In the genomic region with DNA sequence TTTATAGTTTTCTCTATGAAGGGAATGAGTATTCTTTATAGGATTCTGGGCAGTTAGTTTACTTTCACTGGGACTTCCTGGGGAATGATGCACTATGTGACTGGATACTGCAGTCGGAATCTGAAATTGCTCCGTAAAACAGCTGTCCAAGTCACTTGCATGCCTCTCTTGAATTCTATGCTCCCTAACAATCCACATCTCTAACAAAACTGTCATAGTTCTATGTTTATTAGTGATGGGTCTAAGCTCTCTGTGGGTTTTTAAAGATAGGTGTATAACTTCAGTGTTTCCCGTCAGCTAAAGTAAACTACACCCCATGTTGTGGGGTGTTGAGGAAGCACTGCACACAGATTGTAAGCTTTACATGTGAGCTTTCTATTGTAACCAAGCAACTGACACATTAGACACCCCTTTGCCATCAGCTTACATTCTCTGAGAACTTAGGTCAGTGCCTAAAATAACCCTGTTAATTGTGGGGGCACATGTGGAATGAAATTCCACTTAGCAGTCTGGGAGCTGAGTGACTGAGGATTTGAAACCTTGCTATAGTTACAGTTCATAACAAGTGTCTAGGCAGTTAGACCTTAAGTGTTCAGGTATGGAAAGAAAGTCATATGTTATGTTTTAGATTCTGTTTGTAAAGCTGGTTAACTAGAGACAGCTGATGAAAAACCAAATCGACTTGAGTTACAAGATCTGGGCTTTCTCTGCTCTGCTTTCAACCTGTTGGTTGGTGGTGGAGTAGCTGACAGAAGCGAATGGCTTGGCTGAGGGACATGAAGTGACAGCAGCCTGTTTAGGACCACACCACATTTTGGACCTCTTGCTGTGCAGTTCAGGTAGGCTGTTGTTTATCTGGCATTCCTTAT, we compare ENCODE assay signal across 20 cellular contexts.
DNase-seq lines count a peak whose midpoint lies in the region; ATAC-seq, FAIRE-seq and TF ChIP-seq lines count a peak whose summit lies in the region.
"Had no signal": no experiment of that assay in that cellular context is flagged by ENCODE, and none has a peak within 500 bp of the region (broad histone marks: within the 10 kb centered on the region; RNA-seq: fewer than 3 reads in every experiment).

No MANE protein-coding gene starts in this region.

- no peak for TF ChIP-seq CTCF in cardiac muscle cell (IDR thresholded peaks at IDR 0.05; ENCODE audit: low read depth, low read length)

- no peaks in the 10 kb centered on the region for H3K36me3 ChIP-seq in SJCRH30
- no peaks in the 10 kb centered on the region for H3K36me3 ChIP-seq in cardiac muscle cell
- H3K36me3 ChIP-seq: BLaER1, left lung, neural progenitor cell had no signal

- DNase-seq in AG08395 (ENCODE audit: low spot score) (peak; percentile 66), SJCRH30 (peak; percentile 53 to 77), cardiac muscle cell (ENCODE audit: low read depth in 1 of 2, low spot score in 1 of 2) (peak in 1 of 2 donors; percentile 83), putamen (ENCODE audit: low spot score) (peak; percentile 35), HTR-8/SVneo (ENCODE audit: insufficient read length, low spot score) (no peak), Kasumi-1 (lab: John Stamatoyannopoulos, UW) (no peak), 8988T (no peak)
- DNase-seq: activated CD8-positive, alpha-beta memory T cell treated with anti-CD3 and anti-CD28 coated beads for 24 hours; activated gamma-delta T cell treated with Interleukin-2 at 50 U/mL for 16 hours; DND-41; left lung; NCI-H1694; NCI-H748 treated with DMSO at 0.1 percent for 48 hours; SHP77; stimulated activated CD4-positive, alpha-beta T cell treated with anti-CD3 and anti-CD28 coated beads, Interleukin-15, amount 100 ng/mL, for 24 hours had no signal

- peak overlapping the region; percentile 86 for H3K27ac ChIP-seq in SJCRH30
- H3K27ac ChIP-seq in cardiac muscle cell: peak overlapping the region; percentile 98
- H3K27ac ChIP-seq: BLaER1, left lung, neural progenitor cell had no signal

- no peak for FAIRE-seq in HTR-8/SVneo (lab: Jason Lieb, UNC)
- FAIRE-seq: GM12878, K562 had no signal

- H3K4me3 ChIP-seq in SJCRH30: peak overlapping the region; percentile 53
- peak overlapping the region; percentile 9 for H3K4me3 ChIP-seq in cardiac muscle cell
- H3K4me3 ChIP-seq: BLaER1, GM12878, K562, left lung, neural progenitor cell had no signal

- H3K27me3 ChIP-seq in SJCRH30 (no peaks in the 10 kb centered on the region), cardiac muscle cell (no peaks in the 10 kb centered on the region)
- H3K27me3 ChIP-seq: BLaER1, left lung, neural progenitor cell had no signal

- ATAC-seq in HG03135 (IDR thresholded peaks at IDR 0.05; ENCODE audit: unreplicated experiment): no peak
- ATAC-seq: GM12878, K562, left lung had no signal

- H3K9me3 ChIP-seq in SJCRH30 (replicated peaks): no peaks in the 10 kb centered on the region
- H3K9me3 ChIP-seq in cardiac muscle cell (ENCODE audit: low read depth): no peaks in the 10 kb centered on the region
- H3K9me3 ChIP-seq: BLaER1, left lung had no signal

- H3K4me1 ChIP-seq in SJCRH30: peaks cover 30% of the 10 kb centered on the region
- peaks cover 53% of the 10 kb centered on the region for H3K4me1 ChIP-seq in cardiac muscle cell (ENCODE audit: low read depth)
- H3K4me1 ChIP-seq: BLaER1, left lung, neural progenitor cell had no signal

Comparison
In these comparisons a context has a peak if more than half of its experiments do, and no peak if none do; other contexts are left out.
1. DNase-seq: peak in AG08395 (single experiment), SJCRH30 (2 of 2) and putamen (single experiment); none in HTR-8/SVneo (single experiment), Kasumi-1 (0 of 2) and 8988T (single experiment).